1 cellular context compared by ENCODE assay signal in the genomic region with DNA sequence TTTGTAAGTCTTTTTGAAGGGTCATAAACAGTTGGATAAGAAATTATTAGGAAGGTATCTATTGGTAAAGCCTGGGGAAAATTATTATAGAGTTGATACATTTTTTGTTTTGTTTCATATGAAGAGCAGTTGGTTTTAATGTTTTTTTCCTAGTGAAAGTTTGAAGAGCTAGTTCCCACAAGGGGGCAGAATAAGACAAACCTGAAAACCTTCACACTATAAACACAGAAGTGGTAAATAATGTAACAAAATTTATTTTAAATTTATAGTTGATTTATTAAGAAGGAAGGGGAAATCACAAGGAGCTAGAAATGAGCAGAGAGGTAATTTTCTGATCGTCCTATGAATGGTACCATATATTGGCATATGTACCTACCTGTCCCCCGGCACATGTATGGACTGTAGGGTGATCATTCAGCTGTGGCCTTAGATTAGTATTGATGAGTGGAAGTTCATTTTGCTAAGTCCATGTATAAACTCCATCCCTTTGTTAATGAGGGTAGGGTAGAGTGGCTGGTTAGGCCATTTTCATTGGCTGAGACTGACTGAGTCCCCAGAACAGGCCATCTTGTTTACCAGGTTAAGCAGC.
TF ChIP-seq lines count a peak whose summit lies in the region.

No MANE protein-coding gene starts in this region.

TF ChIP-seq in K562, 482 proteins besides CTCF, POLR2A, EP300 and RAD21:
- TF ChIP-seq, protein P1, sequence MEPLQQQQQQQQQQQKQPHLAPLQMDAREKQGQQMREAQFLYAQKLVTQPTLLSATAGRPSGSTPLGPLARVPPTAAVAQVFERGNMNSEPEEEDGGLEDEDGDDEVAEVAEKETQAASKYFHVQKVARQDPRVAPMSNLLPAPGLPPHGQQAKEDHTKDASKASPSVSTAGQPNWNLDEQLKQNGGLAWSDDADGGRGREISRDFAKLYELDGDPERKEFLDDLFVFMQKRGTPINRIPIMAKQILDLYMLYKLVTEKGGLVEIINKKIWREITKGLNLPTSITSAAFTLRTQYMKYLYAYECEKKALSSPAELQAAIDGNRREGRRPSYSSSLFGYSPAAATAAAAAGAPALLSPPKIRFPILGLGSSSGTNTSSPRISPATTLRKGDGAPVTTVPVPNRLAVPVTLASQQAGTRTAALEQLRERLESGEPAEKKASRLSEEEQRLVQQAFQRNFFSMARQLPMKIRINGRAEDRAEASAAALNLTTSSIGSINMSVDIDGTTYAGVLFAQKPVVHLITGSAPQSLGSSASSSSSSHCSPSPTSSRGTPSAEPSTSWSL (CRISPR knock-in tag; IDR thresholded peaks at IDR 0.05; ENCODE audit: borderline replicate concordance): no peak
- TF ChIP-seq, protein P2, sequence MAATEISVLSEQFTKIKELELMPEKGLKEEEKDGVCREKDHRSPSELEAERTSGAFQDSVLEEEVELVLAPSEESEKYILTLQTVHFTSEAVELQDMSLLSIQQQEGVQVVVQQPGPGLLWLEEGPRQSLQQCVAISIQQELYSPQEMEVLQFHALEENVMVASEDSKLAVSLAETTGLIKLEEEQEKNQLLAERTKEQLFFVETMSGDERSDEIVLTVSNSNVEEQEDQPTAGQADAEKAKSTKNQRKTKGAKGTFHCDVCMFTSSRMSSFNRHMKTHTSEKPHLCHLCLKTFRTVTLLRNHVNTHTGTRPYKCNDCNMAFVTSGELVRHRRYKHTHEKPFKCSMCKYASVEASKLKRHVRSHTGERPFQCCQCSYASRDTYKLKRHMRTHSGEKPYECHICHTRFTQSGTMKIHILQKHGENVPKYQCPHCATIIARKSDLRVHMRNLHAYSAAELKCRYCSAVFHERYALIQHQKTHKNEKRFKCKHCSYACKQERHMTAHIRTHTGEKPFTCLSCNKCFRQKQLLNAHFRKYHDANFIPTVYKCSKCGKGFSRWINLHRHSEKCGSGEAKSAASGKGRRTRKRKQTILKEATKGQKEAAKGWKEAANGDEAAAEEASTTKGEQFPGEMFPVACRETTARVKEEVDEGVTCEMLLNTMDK (IDR thresholded peaks at IDR 0.05; ENCODE audit: borderline replicate concordance, insufficient read depth, low read depth, low read length, poor library complexity, severe bottlenecking): peak; percentile 6
- TF ChIP-seq, protein P3, sequence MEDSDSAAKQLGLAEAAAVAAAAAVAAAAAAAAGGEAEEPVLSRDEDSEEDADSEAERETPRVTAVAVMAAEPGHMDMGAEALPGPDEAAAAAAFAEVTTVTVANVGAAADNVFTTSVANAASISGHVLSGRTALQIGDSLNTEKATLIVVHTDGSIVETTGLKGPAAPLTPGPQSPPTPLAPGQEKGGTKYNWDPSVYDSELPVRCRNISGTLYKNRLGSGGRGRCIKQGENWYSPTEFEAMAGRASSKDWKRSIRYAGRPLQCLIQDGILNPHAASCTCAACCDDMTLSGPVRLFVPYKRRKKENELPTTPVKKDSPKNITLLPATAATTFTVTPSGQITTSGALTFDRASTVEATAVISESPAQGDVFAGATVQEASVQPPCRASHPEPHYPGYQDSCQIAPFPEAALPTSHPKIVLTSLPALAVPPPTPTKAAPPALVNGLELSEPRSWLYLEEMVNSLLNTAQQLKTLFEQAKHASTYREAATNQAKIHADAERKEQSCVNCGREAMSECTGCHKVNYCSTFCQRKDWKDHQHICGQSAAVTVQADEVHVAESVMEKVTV (CRISPR knock-in tag; IDR thresholded peaks at IDR 0.05): 0 out of 2 replicates have a peak, but pooled peaks have one; percentile 24
TF ChIP-seq in K562: peak in this region for 2.
